In genomic region chr1:17120483-17120882, GRCh38 we compare ENCODE assay signal across 26 cellular contexts. TPM values are rescaled to one million over a fixed set of nuclear protein-coding genes. Genes with fewer than 3 reads are reported as not detected.
DNase-seq lines count a peak whose midpoint lies in the region; ATAC-seq and TF ChIP-seq lines count a peak whose summit lies in the region.
"Had no signal": no experiment of that assay in that cellular context is flagged by ENCODE, and none has a peak within 500 bp of the region (broad histone marks: within the 10 kb centered on the region; RNA-seq: fewer than 3 reads in every experiment).

No MANE protein-coding gene starts in this region.

- H3K4me3 ChIP-seq in BLaER1 treated with 17β-estradiol and CSF1 and Interleukin-3, amounts not matched to agents 10 nM and 100 nM: 0 out of 20 replicates have a peak overlapping the region, but pooled peaks of 1 of the 10 experiments have one; percentile 72
- no peak overlapping the region for H3K4me3 ChIP-seq in neural progenitor cell
- H3K4me3 ChIP-seq: HAP-1 had no signal

- peak overlapping the region; percentile 96 to 100 (median 100) for H3K4me2 ChIP-seq in BLaER1 treated with 17β-estradiol and CSF1 and Interleukin-3, amounts not matched to agents 10 nM and 100 nM
- H3K4me2 ChIP-seq in neural progenitor cell: no peak overlapping the region
- H3K4me2 ChIP-seq: SK-N-SH had no signal

- intact Hi-C loops in Right ventricle myocardium inferior (cut with DNase I): loop anchor here (10.0 kb wide), 1 partner anchor 284 kb away; no protein-coding TSS in a partner anchor

- H3K27ac ChIP-seq in BLaER1 treated with 17β-estradiol and CSF1 and Interleukin-3, amounts not matched to agents 10 nM and 100 nM: peak overlapping the region in 7 of 11 experiments; percentile 35 to 73 (median 69); a peak in 11 of 22 replicates
- H3K27ac ChIP-seq in neural progenitor cell: no peak overlapping the region
- H3K27ac ChIP-seq: C4-2B had no signal

- H2AFZ ChIP-seq in neural progenitor cell (replicated peaks): peak overlapping the region; percentile 63

- peaks cover 19 to 25% (median 21%) of the 10 kb centered on the region in 11 experiments for H3K27me3 ChIP-seq in BLaER1 treated with 17β-estradiol and CSF1 and Interleukin-3, amounts not matched to agents 10 nM and 100 nM
- H3K27me3 ChIP-seq in neural progenitor cell: peaks cover 43% of the 10 kb centered on the region

- H3K36me3 ChIP-seq in BLaER1 treated with 17β-estradiol and CSF1 and Interleukin-3, amounts not matched to agents 10 nM and 100 nM: no peaks in the 10 kb centered on the region
- no peaks in the 10 kb centered on the region for H3K36me3 ChIP-seq in neural progenitor cell
- H3K36me3 ChIP-seq: HAP-1 had no signal

- no peak for TF ChIP-seq CTCF in WTC11 (IDR thresholded peaks at IDR 0.05)
- no peak for TF ChIP-seq CTCF in neural progenitor cell (IDR thresholded peaks at IDR 0.05)

- peaks cover 54% of the 10 kb centered on the region for H3K27me3 Mint-ChIP-seq in WTC11 (ENCODE audit: low read depth)
- peaks cover 41% of the 10 kb centered on the region for H3K27me3 Mint-ChIP-seq in neural progenitor cell (ENCODE audit: insufficient read depth, low read depth)
- peaks cover 31 to 54% of the 10 kb centered on the region in 2 donors for H3K27me3 Mint-ChIP-seq in stimulated activated naive B cell treated with anti-CD40 and anti-IgM and Interleukin-4, amounts not matched to agents 10 μg/mL and 1 μg/mL and 100 μg/mL, for 72 hours

- peak overlapping the region; percentile 79; the same call in 1 of the 2 replicates for H3K4me3 Mint-ChIP-seq in WTC11
- peak overlapping the region; percentile 79 for H3K4me3 Mint-ChIP-seq in neural progenitor cell
- H3K4me3 Mint-ChIP-seq in stimulated activated naive B cell treated with anti-CD40 and anti-IgM and Interleukin-4, amounts not matched to agents 10 μg/mL and 1 μg/mL and 100 μg/mL, for 72 hours: peak overlapping the region in 1 of 2 donors; percentile 82

- no peak for ATAC-seq in WTC11
- ATAC-seq in stimulated activated naive B cell treated with anti-CD40 and anti-IgM and Interleukin-4, amounts not matched to agents 10 μg/mL and 1 μg/mL and 100 μg/mL, for 72 hours (replicated peaks): peak; percentile 2 to 9
- no peak for ATAC-seq in Right ventricle myocardium inferior

- H3K79me2 ChIP-seq in neural progenitor cell (ENCODE audit: low read depth): no peaks in the 10 kb centered on the region

- H3K9me3 ChIP-seq in BLaER1 treated with 17β-estradiol and CSF1 and Interleukin-3, amounts not matched to agents 10 nM and 100 nM (replicated peaks in 1 of 11): no peaks in the 10 kb centered on the region
- no peaks in the 10 kb centered on the region for H3K9me3 ChIP-seq in neural progenitor cell (ENCODE audit: low read depth)
- H3K9me3 ChIP-seq: HAP-1, SK-N-SH had no signal

- no peak for DNase-seq in WTC11 (ENCODE audit: low spot score)
- DNase-seq in neural progenitor cell (ENCODE audit: low spot score): no peak
- no peak for DNase-seq in stimulated activated naive B cell treated with anti-CD40 and anti-IgM and Interleukin-4, amounts not matched to agents 10 μg/mL and 1 μg/mL and 100 μg/mL, for 72 hours
- DNase-seq in middle frontal gyrus (ENCODE audit: extremely low spot score, low spot score): no peak
- no peak for DNase-seq in Right ventricle myocardium inferior (ENCODE audit: missing footprints)
- DNase-seq in dermis blood vessel endothelial cell: no peak
- DNase-seq: CD8-positive, alpha-beta memory T cell; DMS 273 treated with DMSO at 0.1 percent for 48 hours; EL; GDM1; GOT3; IMR-90; KG1; MM.1S; NCI-H1048; NCI-H1417; NCI-H1694; NCI-H2029 treated with DMSO at 0.1 percent for 48 hours; NCI-H446 treated with DMSO at 0.1 percent for 48 hours; NCI-H526 treated with DMSO at 0.1 percent for 48 hours; SIG-M5 had no signal

- H3K4me1 ChIP-seq in BLaER1 treated with 17β-estradiol and CSF1 and Interleukin-3, amounts not matched to agents 10 nM and 100 nM: peaks cover 50 to 65% (median 58%) of the 10 kb centered on the region in 10 experiments
- H3K4me1 ChIP-seq in neural progenitor cell: peaks cover 20% of the 10 kb centered on the region

- POLR2A ChIA-PET in WTC11 (lab: Charles Lee): no interaction called here

- no peaks in the 10 kb centered on the region for H3F3A ChIP-seq in neural progenitor cell (ENCODE audit: low read depth)

- H3K27ac Mint-ChIP-seq in WTC11 (no peak overlapping the region), neural progenitor cell (peak overlapping the region; percentile 79)
- H3K27ac Mint-ChIP-seq in stimulated activated naive B cell treated with anti-CD40 and anti-IgM and Interleukin-4, amounts not matched to agents 10 μg/mL and 1 μg/mL and 100 μg/mL, for 72 hours: peak overlapping the region; percentile 80
- H3K27ac Mint-ChIP-seq: CD8-positive, alpha-beta memory T cell had no signal

- peaks cover 0 to 16% (median 0%) of the 10 kb centered on the region in 11 experiments; a peak in 6 of 22 replicates for H4K20me1 ChIP-seq in BLaER1 treated with 17β-estradiol and CSF1 and Interleukin-3, amounts not matched to agents 10 nM and 100 nM
- no peaks in the 10 kb centered on the region for H4K20me1 ChIP-seq in neural progenitor cell (ENCODE audit: low read depth)

- CTCF ChIA-PET in WTC11 (lab: Charles Lee): interaction anchor here (0.6 to 2.4 kb wide), 19 partner anchors 8 to 500 kb away, joined by 3 to 19 read pairs (median 4); no protein-coding TSS in a partner anchor

- H3K9ac ChIP-seq in BLaER1 treated with 17β-estradiol and CSF1 and Interleukin-3, amounts not matched to agents 10 nM and 100 nM: peak overlapping the region in 4 of 11 experiments; percentile 38 to 73 (median 54); a peak in 4 of 22 replicates
- no peak overlapping the region for H3K9ac ChIP-seq in neural progenitor cell
- H3K9ac ChIP-seq: SK-N-SH had no signal

- H3K36me3 Mint-ChIP-seq in WTC11: no peaks in the 10 kb centered on the region
- no peaks in the 10 kb centered on the region for H3K36me3 Mint-ChIP-seq in neural progenitor cell
- H3K36me3 Mint-ChIP-seq in stimulated activated naive B cell treated with anti-CD40 and anti-IgM and Interleukin-4, amounts not matched to agents 10 μg/mL and 1 μg/mL and 100 μg/mL, for 72 hours: no peaks in the 10 kb centered on the region
- H3K36me3 Mint-ChIP-seq: CD8-positive, alpha-beta memory T cell had no signal

- H3K4me1 Mint-ChIP-seq in WTC11: peaks cover 19% of the 10 kb centered on the region
- peaks cover 25% of the 10 kb centered on the region for H3K4me1 Mint-ChIP-seq in neural progenitor cell
- H3K4me1 Mint-ChIP-seq in stimulated activated naive B cell treated with anti-CD40 and anti-IgM and Interleukin-4, amounts not matched to agents 10 μg/mL and 1 μg/mL and 100 μg/mL, for 72 hours: peaks cover 20 to 46% of the 10 kb centered on the region in 2 donors

- H3K9me3 Mint-ChIP-seq in WTC11 (no peaks in the 10 kb centered on the region), neural progenitor cell (no peaks in the 10 kb centered on the region)
- H3K9me3 Mint-ChIP-seq in stimulated activated naive B cell treated with anti-CD40 and anti-IgM and Interleukin-4, amounts not matched to agents 10 μg/mL and 1 μg/mL and 100 μg/mL, for 72 hours: no peaks in the 10 kb centered on the region
- H3K9me3 Mint-ChIP-seq: CD8-positive, alpha-beta memory T cell had no signal

TF ChIP-seq in WTC11, 78 proteins besides CTCF, POLR2A, EP300 and RAD21:
- TF ChIP-seq ETV6 (CRISPR knock-in tag; IDR thresholded peaks at IDR 0.05): no peak

RNA-seq across cellular contexts. Expression of gene PADI2, which starts 1.2 kb away (rescaled TPM):
- total RNA-seq in WTC11 (2021): 3.8 to 5.1 TPM (median 4.4 TPM) in 3 replicates
- 0.77 and 1.4 TPM in 2 replicates for total RNA-seq in neural progenitor cell (ENCODE audit: low replicate concordance)
- total RNA-seq in Right ventricle myocardium inferior: 0.87 TPM
- total RNA-seq in dermis blood vessel endothelial cell: 0.17 and 0.19 TPM in 2 replicates
- total RNA-seq: A172; CD8-positive, alpha-beta memory T cell; IMR-90 had no signal

Comparison
In these comparisons a context has a peak if more than half of its experiments do, and no peak if none do; other contexts are left out.
1. ATAC-seq: peak in stimulated activated naive B cell treated with anti-CD40 and anti-IgM and Interleukin-4, amounts not matched to agents 10 μg/mL and 1 μg/mL and 100 μg/mL, for 72 hours (2 of 2); none in WTC11 (single experiment) and Right ventricle myocardium inferior (single experiment).